In the genomic region with DNA sequence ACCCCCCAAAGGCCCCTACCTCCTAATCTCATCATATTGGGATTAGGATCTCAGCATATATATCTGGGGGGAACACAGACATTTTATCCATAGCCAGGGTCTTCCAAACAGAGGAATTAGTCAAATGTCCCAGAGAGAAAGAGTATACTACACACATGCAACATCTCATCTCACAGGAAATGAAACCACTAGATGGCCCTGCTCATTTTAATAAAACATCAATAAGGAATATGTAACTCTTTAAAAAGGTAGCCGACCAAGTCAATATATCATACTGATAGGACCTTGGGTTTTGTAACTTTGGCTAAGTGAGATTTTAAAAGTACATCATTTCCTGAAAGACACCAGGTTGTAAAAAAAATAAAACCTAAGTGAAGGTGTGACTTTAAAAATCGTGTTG, we compare ENCODE assay signal across 14 cellular contexts.
"Had no signal": no experiment of that assay in that cellular context is flagged by ENCODE, and none has a peak within 500 bp of the region (broad histone marks: within the 10 kb centered on the region; RNA-seq: fewer than 3 reads in every experiment).

No MANE protein-coding gene starts in this region.

- H3K9ac ChIP-seq: parathyroid adenoma had no signal

- H3K79me2 ChIP-seq: parathyroid adenoma had no signal

- H3K4me3 ChIP-seq: gastrocnemius medialis, heart left ventricle, lung, thyroid gland had no signal

- DNase-seq: activated CD4-positive, alpha-beta T cell treated with anti-CD3 and anti-CD28 coated beads for 1 hour; activated CD4-positive, alpha-beta T cell treated with anti-CD3 and anti-CD28 coated beads, Interleukin-2, amount 50 U/mL, for 4 hours; activated naive CD4-positive, alpha-beta T cell; activated naive CD8-positive, alpha-beta T cell treated with anti-CD3 and anti-CD28 coated beads, Interleukin-2, amount 10 ng/mL, durations not matched to agents 7 days and 5 days; activated T-cell treated with anti-CD3 and anti-CD28 coated beads for 4 hours; effector CD8-positive, alpha-beta T cell; gastrocnemius medialis; heart left ventricle; midbrain; naive B cell; T1000; thyroid gland had no signal

- H3K4me1 ChIP-seq: gastrocnemius medialis, heart left ventricle, parathyroid adenoma had no signal

- H3K9me3 ChIP-seq: gastrocnemius medialis, thyroid gland had no signal

- H2AFZ ChIP-seq: parathyroid adenoma had no signal

- H3K27ac ChIP-seq: gastrocnemius medialis, heart left ventricle, parathyroid adenoma, thyroid gland had no signal

- H3K36me3 ChIP-seq: gastrocnemius medialis, heart left ventricle, thyroid gland had no signal

- H3K27me3 ChIP-seq: gastrocnemius medialis, heart left ventricle, thyroid gland had no signal
